8 cellular contexts compared by ENCODE assay signal in genomic region chr5:126443374-126443851, GRCh38. TPM values are rescaled to one million over a fixed set of nuclear protein-coding genes. Genes with fewer than 3 reads are reported as not detected.
A peak's percentile ranks its signal among the peaks of the same experiment; 100 is the strongest.
DNase-seq lines count a peak whose midpoint lies in the region; ATAC-seq and TF ChIP-seq lines count a peak whose summit lies in the region.

No MANE protein-coding gene starts in this region.

- no peaks in the 10 kb centered on the region for H3K27me3 ChIP-seq in RWPE2 (ENCODE audit: insufficient read depth, poor library complexity, severe bottlenecking)
- no peaks in the 10 kb centered on the region for H3K27me3 ChIP-seq in vagina

- intact Hi-C loops in vagina (cut with DNase I): no loop called here

- H3K36me3 Mint-ChIP-seq in activated CD8-positive, alpha-beta memory T cell treated with anti-CD3 and anti-CD28 coated beads, Interleukin-2, amount 10 ng/mL, durations not matched to agents 7 days and 5 days: peaks cover 14% of the 10 kb centered on the region
- peaks cover 0 to 4% of the 10 kb centered on the region in 2 donors for H3K36me3 Mint-ChIP-seq in stimulated activated naive B cell treated with anti-CD40 and anti-IgM and Interleukin-4, amounts not matched to agents 10 μg/mL and 1 μg/mL and 100 μg/mL, for 72 hours

- H3K4me1 ChIP-seq in RWPE2 (ENCODE audit: insufficient read depth, poor library complexity, severe bottlenecking) (peaks cover 25% of the 10 kb centered on the region), vagina (peaks cover 18% of the 10 kb centered on the region)

- peak; percentile 38 for ATAC-seq in activated CD8-positive, alpha-beta memory T cell treated with anti-CD3 and anti-CD28 coated beads, Interleukin-2, amount 10 ng/mL, durations not matched to agents 7 days and 5 days
- ATAC-seq in HG02759 (IDR thresholded peaks at IDR 0.05; ENCODE audit: unreplicated experiment) (peak; percentile 91), RWPE2 (ENCODE audit: low read depth) (no peak)
- peak; percentile 78 to 91 for ATAC-seq in stimulated activated naive B cell treated with anti-CD40 and anti-IgM and Interleukin-4, amounts not matched to agents 10 μg/mL and 1 μg/mL and 100 μg/mL, for 72 hours (replicated peaks)

- H3K27ac ChIP-seq in RWPE2 (ENCODE audit: poor library complexity, severe bottlenecking) (peak overlapping the region; percentile 96), vagina (no peak overlapping the region)

- no peaks in the 10 kb centered on the region for H3K27me3 Mint-ChIP-seq in activated CD8-positive, alpha-beta memory T cell treated with anti-CD3 and anti-CD28 coated beads, Interleukin-2, amount 10 ng/mL, durations not matched to agents 7 days and 5 days
- H3K27me3 Mint-ChIP-seq in stimulated activated naive B cell treated with anti-CD40 and anti-IgM and Interleukin-4, amounts not matched to agents 10 μg/mL and 1 μg/mL and 100 μg/mL, for 72 hours: no peaks in the 10 kb centered on the region

- no peak overlapping the region for H3K4me3 ChIP-seq in RWPE2 (ENCODE audit: severe bottlenecking)
- H3K4me3 ChIP-seq in vagina: no peak overlapping the region

- H3K9me3 Mint-ChIP-seq in activated CD8-positive, alpha-beta memory T cell treated with anti-CD3 and anti-CD28 coated beads, Interleukin-2, amount 10 ng/mL, durations not matched to agents 7 days and 5 days (ENCODE audit: low read depth): no peaks in the 10 kb centered on the region
- no peaks in the 10 kb centered on the region for H3K9me3 Mint-ChIP-seq in stimulated activated naive B cell treated with anti-CD40 and anti-IgM and Interleukin-4, amounts not matched to agents 10 μg/mL and 1 μg/mL and 100 μg/mL, for 72 hours

- H3K4me1 Mint-ChIP-seq in activated CD8-positive, alpha-beta memory T cell treated with anti-CD3 and anti-CD28 coated beads, Interleukin-2, amount 10 ng/mL, durations not matched to agents 7 days and 5 days: peaks cover 52% of the 10 kb centered on the region
- peaks cover 7 to 15% of the 10 kb centered on the region in 2 donors for H3K4me1 Mint-ChIP-seq in stimulated activated naive B cell treated with anti-CD40 and anti-IgM and Interleukin-4, amounts not matched to agents 10 μg/mL and 1 μg/mL and 100 μg/mL, for 72 hours

- CTCF ChIA-PET in activated CD8-positive, alpha-beta memory T cell treated with anti-CD3 and anti-CD28 coated beads, Interleukin-2, amount 10 ng/mL, durations not matched to agents 7 days and 5 days (lab: Charles Lee): interaction anchor here (1.1 kb wide), 2 partner anchors 11 to 158 kb away, joined by 3 to 4 read pairs; partner anchors contain the start of gene PHAX

- H3K9me3 ChIP-seq in RWPE2 (ENCODE audit: severe bottlenecking) (no peaks in the 10 kb centered on the region), vagina (no peaks in the 10 kb centered on the region)

- TF ChIP-seq CTCF in RWPE2 (IDR thresholded peaks at IDR 0.05; ENCODE audit: poor library complexity, severe bottlenecking): no peak
- TF ChIP-seq CTCF in vagina (IDR thresholded peaks at IDR 0.05): no peak

- peaks cover 14% of the 10 kb centered on the region for H3K36me3 ChIP-seq in RWPE2 (ENCODE audit: low read depth)
- H3K36me3 ChIP-seq in vagina: no peaks in the 10 kb centered on the region

- H3K27ac Mint-ChIP-seq in activated CD8-positive, alpha-beta memory T cell treated with anti-CD3 and anti-CD28 coated beads, Interleukin-2, amount 10 ng/mL, durations not matched to agents 7 days and 5 days: peak overlapping the region; percentile 58
- no peak overlapping the region for H3K27ac Mint-ChIP-seq in stimulated activated naive B cell treated with anti-CD40 and anti-IgM and Interleukin-4, amounts not matched to agents 10 μg/mL and 1 μg/mL and 100 μg/mL, for 72 hours

- TF ChIP-seq POLR2A in vagina (IDR thresholded peaks at IDR 0.05): no peak

- DNase-seq in activated CD8-positive, alpha-beta memory T cell treated with anti-CD3 and anti-CD28 coated beads, Interleukin-2, amount 10 ng/mL, durations not matched to agents 7 days and 5 days: peak; percentile 45
- DNase-seq in activated CD8-positive, alpha-beta memory T cell treated with anti-CD3 and anti-CD28 coated beads for 24 hours: no peak
- DNase-seq in RWPE2 (ENCODE audit: low spot score) (no peak), GM19240 (ENCODE audit: insufficient read length, low spot score) (no peak), vagina (ENCODE audit: extremely low spot score in 2 of 2) (no peak), NCI-H1105 treated with DMSO at 0.1 percent for 48 hours (lab: John Stamatoyannopoulos, UW) (no peak)
- peak; percentile 5 for DNase-seq in stimulated activated naive B cell treated with anti-CD40 and anti-IgM and Interleukin-4, amounts not matched to agents 10 μg/mL and 1 μg/mL and 100 μg/mL, for 72 hours

- no peak overlapping the region for H3K4me3 Mint-ChIP-seq in activated CD8-positive, alpha-beta memory T cell treated with anti-CD3 and anti-CD28 coated beads, Interleukin-2, amount 10 ng/mL, durations not matched to agents 7 days and 5 days
- no peak overlapping the region for H3K4me3 Mint-ChIP-seq in stimulated activated naive B cell treated with anti-CD40 and anti-IgM and Interleukin-4, amounts not matched to agents 10 μg/mL and 1 μg/mL and 100 μg/mL, for 72 hours

RNA-seq across cellular contexts. Expression of gene GRAMD2B, which starts 20.2 kb away (rescaled TPM):
- 1 to 10 TPM; 4.3 to 7.2 TPM for total RNA-seq in activated CD8-positive, alpha-beta memory T cell treated with anti-CD3 and anti-CD28 coated beads, Interleukin-2, amount 10 ng/mL, durations not matched to agents 7 days and 5 days
- total RNA-seq in vagina: 76.9 TPM

Comparison
In these comparisons a context has a peak if more than half of its experiments do, and no peak if none do; other contexts are left out.
1. DNase-seq: peak in activated CD8-positive, alpha-beta memory T cell treated with anti-CD3 and anti-CD28 coated beads, Interleukin-2, amount 10 ng/mL, durations not matched to agents 7 days and 5 days (single experiment) and stimulated activated naive B cell treated with anti-CD40 and anti-IgM and Interleukin-4, amounts not matched to agents 10 μg/mL and 1 μg/mL and 100 μg/mL, for 72 hours (single experiment); none in activated CD8-positive, alpha-beta memory T cell treated with anti-CD3 and anti-CD28 coated beads for 24 hours (single experiment), RWPE2 (single experiment), GM19240 (single experiment), vagina (0 of 2) and NCI-H1105 treated with DMSO at 0.1 percent for 48 hours (single experiment).